In genomic region chr22:39532215-39533071, GRCh38 we compare ENCODE assay signal across 8 cellular contexts. TPM values are rescaled to one million over a fixed set of nuclear protein-coding genes. Genes with fewer than 3 reads are reported as not detected.
DNase-seq lines count a peak whose midpoint lies in the region; ATAC-seq, FAIRE-seq and TF ChIP-seq lines count a peak whose summit lies in the region.

Gene RPS19BP1 (minus strand): TSS chr22:39532748. CDS start chr22:39532738, 10 bp downstream.

- H3K4me2 ChIP-seq in trophoblast cell (ENCODE audit: low read length): peak within 1 kb of the TSS; percentile 94

- TF ChIP-seq EP300 in transverse colon (IDR thresholded peaks at IDR 0.05; ENCODE audit: low read depth): no peak

- peak within 1 kb of the TSS; percentile 93 for H3K14ac ChIP-seq in trophoblast cell (ENCODE audit: low read length)

- peak within 1 kb of the TSS; percentile 91 for H4K12ac ChIP-seq in trophoblast cell (ENCODE audit: low read depth, low read length)

- peak; percentile 100 for FAIRE-seq in GM12891 (lab: Jason Lieb, UNC)

- no peaks in the 10 kb centered on the region for H3K27me3 ChIP-seq in adrenal gland
- H3K27me3 ChIP-seq in trophoblast cell (ENCODE audit: insufficient read depth, low read length): no peaks in the 10 kb centered on the region
- no peaks in the 10 kb centered on the region for H3K27me3 ChIP-seq in transverse colon

- TF ChIP-seq POLR2A in GM12891 (IDR thresholded peaks at IDR 0.05; ENCODE audit: low read depth, low read length) (peak; percentile 95), adrenal gland (IDR thresholded peaks at IDR 0.05) (peak; percentile 58 to 86), transverse colon (IDR thresholded peaks at IDR 0.05) (peak; percentile 91)

- peak within 1 kb of the TSS; percentile 86 for H3K9ac ChIP-seq in trophoblast cell (ENCODE audit: low read length)

- peak; percentile 78 for ATAC-seq in HG02840 (IDR thresholded peaks at IDR 0.05; ENCODE audit: low FRiP score, unreplicated experiment)

- H3K9me3 ChIP-seq in adrenal gland (replicated peaks in 1 of 3) (no peaks in the 10 kb centered on the region), trophoblast cell (ENCODE audit: insufficient read depth, low read depth, low read length) (no peaks in the 10 kb centered on the region), transverse colon (no peaks in the 10 kb centered on the region)

- peaks cover 0 to 22% of the 10 kb centered on the region in 2 donors for H3K36me3 ChIP-seq in adrenal gland (replicated peaks in 1 of 2)
- H3K36me3 ChIP-seq in trophoblast cell (ENCODE audit: control insufficient read depth in 1 of 2, insufficient read depth in 2 of 2, low read length in 2 of 2): peaks cover 19 to 20% of the 10 kb centered on the region in 2 experiments
- no peaks in the 10 kb centered on the region for H3K36me3 ChIP-seq in transverse colon

- peak within 1 kb of the TSS; percentile 70 for H2BK5ac ChIP-seq in trophoblast cell (ENCODE audit: low read depth, low read length, poor library complexity)

- peak within 1 kb of the TSS; percentile 95 for H4K8ac ChIP-seq in trophoblast cell (ENCODE audit: low read depth, low read length)

- in situ Hi-C loops in transverse colon (cut with MboI; ENCODE audit: low pct_ligation_motif_present in 1 of 4, low pct_unique_long_range_greater_than_20kb in 1 of 4, low sequenced_read_pairs in 3 of 4): loop anchor here (5.0 to 25.0 kb wide), 5 partner anchors 40 to 830 kb away; partner anchors contain the start of genes SGSM3 (in 3 of the 4), ADSL (in 1 of the 4) and CBX7 (in 1 of the 4)

- H2BK120ac ChIP-seq in trophoblast cell (ENCODE audit: insufficient read depth, low read length, poor library complexity): peak within 1 kb of the TSS; percentile 75

- DNase-seq in GM12891 (ENCODE audit: insufficient read length, low spot score) (peak; percentile 94), NCI-H146 (lab: John Stamatoyannopoulos, UW) (peak; percentile 99), T-helper 1 cell (peak; percentile 98 to 100 (median 99)), adrenal gland (peak; percentile 99 to 100 (median 100)), cardiac septum (ENCODE audit: low spot score) (peak; percentile 99), trophoblast cell (peak; percentile 100), transverse colon (peak; percentile 100)

- intact Hi-C loops in adrenal gland (cut with DNase I) (loop anchor here in 1 of 2 donors (10.0 kb wide), 1 partner anchor 812 kb away; the partner anchor contains the start of gene ADSL), cardiac septum (cut with DNase I) (loop anchor here (5.0 kb wide), 1 partner anchor 815 kb away; the partner anchor contains the start of gene ADSL), transverse colon (cut with DNase I; ENCODE audit: low total_unique reads) (no loop called here)

- peak within 1 kb of the TSS; percentile 21 for H2BK12ac ChIP-seq in trophoblast cell (ENCODE audit: low read length)

- 0 to 1% (median 1%) methylated on average over 14 to 67 of the region's 67 CpGs for WGBS in adrenal gland, 4 donors
- WGBS in trophoblast cell (ENCODE audit: extremely low coverage, insufficient coverage, insufficient read length): no CpG with 5 or more reads among the region's 67 CpGs
- 0% methylated on average over 61 of the region's 67 CpGs; no CpG with 5 or more reads in 1 of the 2 donors for WGBS in transverse colon (ENCODE audit: low coverage in 1 of 2), 2 donors

- TF ChIP-seq CTCF in adrenal gland (IDR thresholded peaks at IDR 0.05) (peak in 1 of 6 experiments; percentile 23), transverse colon (IDR thresholded peaks at IDR 0.05) (no peak)

- H3K23ac ChIP-seq in trophoblast cell (ENCODE audit: low read length): no peak within 1 kb of the TSS

- peak within 1 kb of the TSS; percentile 80 for H2AFZ ChIP-seq in trophoblast cell (ENCODE audit: insufficient read depth, low read length, poor library complexity)

- H3K4me3 ChIP-seq in adrenal gland (peak within 1 kb of the TSS; percentile 51 to 78 (median 64)), trophoblast cell (ENCODE audit: low read depth, low read length) (peak within 1 kb of the TSS; percentile 91), transverse colon (peak within 1 kb of the TSS; percentile 66 to 94 (median 84))

- peak within 1 kb of the TSS; percentile 91 for H4K91ac ChIP-seq in trophoblast cell (ENCODE audit: low read depth, low read length)

- H3K79me1 ChIP-seq in trophoblast cell (ENCODE audit: low read length): peaks cover 5% of the 10 kb centered on the region

- H2AK5ac ChIP-seq in trophoblast cell (ENCODE audit: low read length): peak within 1 kb of the TSS; percentile 95

- H3K4me1 ChIP-seq in adrenal gland (replicated peaks in 1 of 2) (peaks cover 18 to 54% of the 10 kb centered on the region in 2 donors), trophoblast cell (ENCODE audit: control insufficient read depth in 1 of 2, insufficient read depth in 2 of 2, low read length in 2 of 2) (peaks cover 10 to 28% of the 10 kb centered on the region in 2 experiments), transverse colon (peaks cover 37 to 54% (median 45%) of the 10 kb centered on the region in 4 donors)

- peaks cover 9% of the 10 kb centered on the region for H3K79me2 ChIP-seq in trophoblast cell (ENCODE audit: control insufficient read depth, insufficient read depth, low read length, poor library complexity)

- H3K27ac ChIP-seq in adrenal gland: peak within 1 kb of the TSS; percentile 49 to 91 (median 87)
- peak within 1 kb of the TSS; percentile 45 for H3K27ac ChIP-seq in trophoblast cell (ENCODE audit: low read depth, low read length)
- H3K27ac ChIP-seq in transverse colon: peak within 1 kb of the TSS; percentile 91 to 97 (median 96)

- H3K18ac ChIP-seq in trophoblast cell (ENCODE audit: low read length): peak within 1 kb of the TSS; percentile 77

- H3K4ac ChIP-seq in trophoblast cell (ENCODE audit: low read depth, low read length): peak within 1 kb of the TSS; percentile 95

TF ChIP-seq in GM12891, 5 proteins besides CTCF, POLR2A, EP300 and RAD21:
- TF ChIP-seq SPI1 (IDR thresholded peaks at IDR 0.05; ENCODE audit: low read depth, low read length) (peak; percentile 65), PAX5 (IDR thresholded peaks at IDR 0.05; ENCODE audit: insufficient read depth, low read length, severe bottlenecking) (no peak), TAF1 (IDR thresholded peaks at IDR 0.05; ENCODE audit: low read depth, low read length) (peak; percentile 33; the same call in 1 of the 2 replicates), POU2F2 (IDR thresholded peaks at IDR 0.05; ENCODE audit: low read depth, low read length) (peak; percentile 8; the same call in 1 of the 2 replicates), POLR2AphosphoS5 (IDR thresholded peaks at IDR 0.05; ENCODE audit: low read depth, low read length) (peak; percentile 88)

RNA-seq across cellular contexts. Expression of gene RPS19BP1, which starts in this region (rescaled TPM):
- 62.8 TPM for polyA plus RNA-seq in GM12891 (2012; ENCODE audit: low read depth, missing spikeins)
- total RNA-seq in adrenal gland (100 to 1,000 TPM in 4 of 8 donors, 10 to 100 TPM in 4; 80.4 to 250 (median 132) TPM), cardiac septum (43.7 TPM), transverse colon (100 to 1,000 TPM in 2 of 4 donors, 10 to 100 TPM in 2; 20.5 to 153 (median 97.8) TPM)
- 100 to 1,000 TPM in 2 of 3 donors, 10 to 100 TPM in 1; 39.5 to 217 (median 174) TPM for polyA plus RNA-seq in adrenal gland
- 87.1 and 87.7 TPM in 2 replicates for polyA plus RNA-seq in trophoblast cell (2013)

Comparison
In these comparisons a context has a peak if more than half of its experiments do, and no peak if none do; other contexts are left out.
1. Peak in every context shown above with its lines: DNase-seq, ATAC-seq, H3K4me3 ChIP-seq and H3K27ac ChIP-seq.
2. H3K27ac ChIP-seq: peak in every context shown above with its lines; median percentile 96 in transverse colon; 87 in adrenal gland; 45 in trophoblast cell.